16 cellular contexts compared by ENCODE assay signal in genomic region chr10:132912225-132912684, GRCh38.
"Had no signal": no experiment of that assay in that cellular context is flagged by ENCODE, and none has a peak within 500 bp of the region (broad histone marks: within the 10 kb centered on the region; RNA-seq: fewer than 3 reads in every experiment).

No MANE protein-coding gene starts in this region.

- H3K36me3 ChIP-seq: heart left ventricle, ovary, right atrium auricular region, tibial artery had no signal

- H3K9me3 ChIP-seq: heart left ventricle, ovary, right atrium auricular region, tibial artery had no signal

- H3K36me3 Mint-ChIP-seq: naive B cell had no signal

- H3K27me3 ChIP-seq: ovary, right atrium auricular region had no signal

- H3K4me3 ChIP-seq: coronary artery, heart left ventricle, lung, ovary, right atrium auricular region, smooth muscle cell, tibial artery had no signal

- H3K27ac ChIP-seq: coronary artery, ovary, right atrium auricular region, tibial artery had no signal

- ATAC-seq: left colon, left ventricle myocardium superior had no signal

- H3K4me1 ChIP-seq: heart left ventricle, right atrium auricular region, tibial artery had no signal

- DNase-seq: effector CD4-positive, alpha-beta T cell; hippocampal formation; left colon; mesenchymal stem cell; naive B cell; stimulated activated CD4-positive, alpha-beta T cell treated with anti-CD3 and anti-CD28 coated beads, Interleukin-2, amount 100 ng/mL, for 48 hours; stimulated activated naive CD4-positive, alpha-beta T cell treated with Interleukin-2 at 50 U/mL for 16 hours had no signal

- H3K4me3 Mint-ChIP-seq: naive B cell had no signal

- FAIRE-seq: frontal cortex had no signal
